In the genomic region with DNA sequence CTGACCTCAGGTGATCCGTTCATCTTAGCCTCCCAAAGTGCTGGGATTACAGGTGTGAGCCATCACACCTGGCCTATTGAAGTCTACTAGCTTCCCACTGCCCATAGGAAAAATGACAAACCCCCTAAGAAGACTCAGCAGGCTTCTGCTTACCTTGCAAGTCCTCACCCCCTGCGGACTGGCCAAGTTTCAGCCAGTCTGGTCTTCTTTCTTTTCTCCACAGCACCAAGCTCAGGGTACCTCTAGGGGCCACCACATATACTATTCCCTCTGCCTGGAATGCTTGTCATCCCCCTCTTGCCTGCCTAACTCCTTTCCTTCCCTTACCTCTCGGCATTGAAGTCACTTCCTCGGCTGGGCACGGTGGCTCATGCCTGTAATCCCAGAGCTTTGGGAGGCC, we compare ENCODE assay signal across 1 cellular context.
TF ChIP-seq lines count a peak whose summit lies in the region.

No MANE protein-coding gene starts in this region.

TF ChIP-seq in A549, 52 proteins besides CTCF, POLR2A, EP300 and RAD21 (continued from another document):
- TF ChIP-seq, protein P1, sequence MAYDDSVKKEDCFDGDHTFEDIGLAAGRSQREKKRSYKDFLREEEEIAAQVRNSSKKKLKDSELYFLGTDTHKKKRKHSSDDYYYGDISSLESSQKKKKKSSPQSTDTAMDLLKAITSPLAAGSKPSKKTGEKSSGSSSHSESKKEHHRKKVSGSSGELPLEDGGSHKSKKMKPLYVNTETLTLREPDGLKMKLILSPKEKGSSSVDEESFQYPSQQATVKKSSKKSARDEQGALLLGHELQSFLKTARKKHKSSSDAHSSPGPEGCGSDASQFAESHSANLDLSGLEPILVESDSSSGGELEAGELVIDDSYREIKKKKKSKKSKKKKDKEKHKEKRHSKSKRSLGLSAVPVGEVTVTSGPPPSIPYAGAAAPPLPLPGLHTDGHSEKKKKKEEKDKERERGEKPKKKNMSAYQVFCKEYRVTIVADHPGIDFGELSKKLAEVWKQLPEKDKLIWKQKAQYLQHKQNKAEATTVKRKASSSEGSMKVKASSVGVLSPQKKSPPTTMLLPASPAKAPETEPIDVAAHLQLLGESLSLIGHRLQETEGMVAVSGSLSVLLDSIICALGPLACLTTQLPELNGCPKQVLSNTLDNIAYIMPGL (CRISPR knock-in tag; IDR thresholded peaks at IDR 0.05; ENCODE audit: borderline replicate concordance): no peak
- peak; percentile 21 for TF ChIP-seq MAFK (IDR thresholded peaks at IDR 0.05; ENCODE audit: partially characterized antibody)
